Comparison of ENCODE assay signal across 19 cellular contexts in genomic region chr3:18806633-18807032, GRCh38.
DNase-seq lines count a peak whose midpoint lies in the region; ATAC-seq and TF ChIP-seq lines count a peak whose summit lies in the region.
"Had no signal": no experiment of that assay in that cellular context is flagged by ENCODE, and none has a peak within 500 bp of the region (broad histone marks: within the 10 kb centered on the region; RNA-seq: fewer than 3 reads in every experiment).

No MANE protein-coding gene starts in this region.

- no TSS peak for BruUV-seq in PC-3 (replicated peaks; lab: Mats Ljungman, UMichigan)

- no peak overlapping the region for H3K27ac ChIP-seq in PC-3 (ENCODE audit: low read length)
- H3K27ac ChIP-seq in trophoblast cell (ENCODE audit: low read depth, low read length): no peak overlapping the region
- H3K27ac ChIP-seq: 22Rv1, A549, C4-2B had no signal

- no peak overlapping the region for H3K4me2 ChIP-seq in PC-3 (ENCODE audit: low read length)
- H3K4me2 ChIP-seq in trophoblast cell (ENCODE audit: low read length): no peak overlapping the region
- H3K4me2 ChIP-seq: A549, GM23338 had no signal

- no peak for ATAC-seq in activated CD4-positive, alpha-beta T cell treated with anti-CD3 and anti-CD28 coated beads for 36 hours
- no peak for ATAC-seq in PC-3
- ATAC-seq: A549, GM23338, HCT116, HepG2 had no signal

- no peak overlapping the region for H2AFZ ChIP-seq in PC-3 (ENCODE audit: low read length)
- H2AFZ ChIP-seq in trophoblast cell (ENCODE audit: insufficient read depth, low read length, poor library complexity): no peak overlapping the region

- H3K14ac ChIP-seq in trophoblast cell (ENCODE audit: low read length): no peak overlapping the region

- no peak overlapping the region for H2BK5ac ChIP-seq in trophoblast cell (ENCODE audit: low read depth, low read length, poor library complexity)

- peaks cover 2% of the 10 kb centered on the region for H3K36me3 Mint-ChIP-seq in activated CD4-positive, alpha-beta T cell treated with anti-CD3 and anti-CD28 coated beads for 36 hours (ENCODE audit: low read depth)

- H2BK12ac ChIP-seq in trophoblast cell (ENCODE audit: low read length): no peak overlapping the region

- H3K9ac ChIP-seq in PC-3 (ENCODE audit: low read length) (no peak overlapping the region), trophoblast cell (ENCODE audit: low read length) (no peak overlapping the region)

- no peak overlapping the region for H4K8ac ChIP-seq in trophoblast cell (ENCODE audit: low read depth, low read length)

- H3K36me3 ChIP-seq in PC-3 (ENCODE audit: low read depth, low read length) (no peaks in the 10 kb centered on the region), trophoblast cell (ENCODE audit: control insufficient read depth in 1 of 2, insufficient read depth in 2 of 2, low read length in 2 of 2) (no peaks in the 10 kb centered on the region)

- H3K23ac ChIP-seq in trophoblast cell (ENCODE audit: low read length): no peak overlapping the region

- POLR2A ChIA-PET in activated CD4-positive, alpha-beta T cell treated with anti-CD3 and anti-CD28 coated beads for 36 hours (lab: Charles Lee): no interaction called here
- POLR2A ChIA-PET in PC-3 (lab: Charles Lee; ENCODE audit: unreplicated experiment): no interaction called here

- CTCF ChIA-PET in activated CD4-positive, alpha-beta T cell treated with anti-CD3 and anti-CD28 coated beads for 36 hours (lab: Charles Lee): interaction anchor here (0.7 to 1.1 kb wide), 2 partner anchors 24 to 371 kb away, joined by 3 read pairs; no protein-coding TSS in a partner anchor
- CTCF ChIA-PET in PC-3 (lab: Charles Lee): no interaction called here

- DNase-seq in activated CD4-positive, alpha-beta T cell treated with anti-CD3 and anti-CD28 coated beads for 36 hours: no peak
- DNase-seq in activated CD4-positive, alpha-beta T cell treated with anti-CD3 and anti-CD28 coated beads, Interleukin-2, amount 50 U/mL, for 4 hours: no peak
- DNase-seq in PC-3 (peak; percentile 50), epithelial cell of esophagus (ENCODE audit: low read depth) (peak; percentile 55), trophoblast cell (peak; percentile 18 to 85), RKO (ENCODE audit: low spot score) (no peak), erythroblast (lab: John Stamatoyannopoulos, UW) (no peak)
- DNase-seq: AML-193; Caco-2; CD4-positive, alpha-beta T cell; DMS79; GDM1; HFFc6 had no signal

- H4K20me1 ChIP-seq in PC-3 (ENCODE audit: low read length): no peaks in the 10 kb centered on the region

- H3K9me3 Mint-ChIP-seq in activated CD4-positive, alpha-beta T cell treated with anti-CD3 and anti-CD28 coated beads for 36 hours (ENCODE audit: low read depth): no peaks in the 10 kb centered on the region
- H3K9me3 Mint-ChIP-seq: CD4-positive, alpha-beta T cell; GM23338 had no signal

- no peak overlapping the region for H3K18ac ChIP-seq in trophoblast cell (ENCODE audit: low read length)

- intact Hi-C loops in activated CD4-positive, alpha-beta T cell treated with anti-CD3 and anti-CD28 coated beads for 36 hours (cut with DNase I, micrococcal nuclease): no loop called here
- intact Hi-C loops in PC-3 (cut with micrococcal nuclease): no loop called here

- no peak overlapping the region for H2BK120ac ChIP-seq in trophoblast cell (ENCODE audit: insufficient read depth, low read length, poor library complexity)

- no peaks in the 10 kb centered on the region for H3K79me2 ChIP-seq in PC-3 (ENCODE audit: low read length)
- no peaks in the 10 kb centered on the region for H3K79me2 ChIP-seq in trophoblast cell (ENCODE audit: control insufficient read depth, insufficient read depth, low read length, poor library complexity)

- H3K9me3 ChIP-seq in PC-3 (ENCODE audit: low read length): no peaks in the 10 kb centered on the region
- no peaks in the 10 kb centered on the region for H3K9me3 ChIP-seq in trophoblast cell (ENCODE audit: insufficient read depth, low read depth, low read length)
- H3K9me3 ChIP-seq: A549, Caco-2 had no signal

- H3F3A ChIP-seq in PC-3 (ENCODE audit: low read length, unreplicated experiment): no peaks in the 10 kb centered on the region

- no peak for TF ChIP-seq POLR2A in erythroblast (IDR thresholded peaks at IDR 0.05; ENCODE audit: low read length)

- no peak overlapping the region for H4K12ac ChIP-seq in trophoblast cell (ENCODE audit: low read depth, low read length)

- TF ChIP-seq CTCF in PC-3 (conservative IDR thresholded peaks at IDR 0.05; ENCODE audit: low read depth, low read length): no peak
- TF ChIP-seq CTCF in epithelial cell of esophagus (IDR thresholded peaks at IDR 0.05; ENCODE audit: insufficient read depth, low read depth, low read length, missing control alignments): no peak

- H3K27me3 ChIP-seq in PC-3 (ENCODE audit: low read length) (no peaks in the 10 kb centered on the region), trophoblast cell (ENCODE audit: insufficient read depth, low read length) (no peaks in the 10 kb centered on the region)

- H4K91ac ChIP-seq in trophoblast cell (ENCODE audit: low read depth, low read length): no peak overlapping the region

- H3K27ac Mint-ChIP-seq in activated CD4-positive, alpha-beta T cell treated with anti-CD3 and anti-CD28 coated beads for 36 hours: peak overlapping the region; percentile 24
- H3K27ac Mint-ChIP-seq: CD4-positive, alpha-beta T cell; GM23338; HFFc6 had no signal

- H3K4me1 Mint-ChIP-seq in activated CD4-positive, alpha-beta T cell treated with anti-CD3 and anti-CD28 coated beads for 36 hours: peaks cover 40% of the 10 kb centered on the region

- H2AK5ac ChIP-seq in trophoblast cell (ENCODE audit: low read length): no peak overlapping the region

- H3K4ac ChIP-seq in trophoblast cell (ENCODE audit: low read depth, low read length): no peak overlapping the region

- H3K27me3 Mint-ChIP-seq in activated CD4-positive, alpha-beta T cell treated with anti-CD3 and anti-CD28 coated beads for 36 hours: no peaks in the 10 kb centered on the region
- H3K27me3 Mint-ChIP-seq: CD4-positive, alpha-beta T cell had no signal

- no peak overlapping the region for H3K4me3 ChIP-seq in PC-3 (ENCODE audit: low read length)
- no peak overlapping the region for H3K4me3 ChIP-seq in epithelial cell of esophagus (ENCODE audit: low read length)
- no peak overlapping the region for H3K4me3 ChIP-seq in trophoblast cell (ENCODE audit: low read depth, low read length)
- H3K4me3 ChIP-seq: A549, GM23338 had no signal

- no CpG with 5 or more reads among the region's 5 CpGs for WGBS in trophoblast cell (ENCODE audit: extremely low coverage, insufficient coverage, insufficient read length)

- no peak overlapping the region for H3K4me3 Mint-ChIP-seq in activated CD4-positive, alpha-beta T cell treated with anti-CD3 and anti-CD28 coated beads for 36 hours
- H3K4me3 Mint-ChIP-seq: CD4-positive, alpha-beta T cell; GM23338; HFFc6 had no signal

- H3K79me1 ChIP-seq in trophoblast cell (ENCODE audit: low read length): no peaks in the 10 kb centered on the region

- H3K4me1 ChIP-seq in PC-3 (ENCODE audit: insufficient read depth, low read length) (peaks cover 30% of the 10 kb centered on the region), trophoblast cell (ENCODE audit: control insufficient read depth in 1 of 2, insufficient read depth in 2 of 2, low read length in 2 of 2) (no peaks in the 10 kb centered on the region)
- H3K4me1 ChIP-seq: A549, Caco-2 had no signal

- no peaks in the 10 kb centered on the region for H3K9me2 ChIP-seq in PC-3 (replicated peaks; ENCODE audit: low read length)

Comparison
In these comparisons a context has a peak if more than half of its experiments do, and no peak if none do; other contexts are left out.
1. DNase-seq: peak in PC-3 (single experiment), epithelial cell of esophagus (single experiment) and trophoblast cell (2 of 2); none in activated CD4-positive, alpha-beta T cell treated with anti-CD3 and anti-CD28 coated beads for 36 hours (single experiment), activated CD4-positive, alpha-beta T cell treated with anti-CD3 and anti-CD28 coated beads, Interleukin-2, amount 50 U/mL, for 4 hours (0 of 2), RKO (single experiment) and erythroblast (0 of 2).